1 cellular context compared by ENCODE assay signal in genomic region chr1:228417471-228418203, GRCh38.
TF ChIP-seq lines count a peak whose summit lies in the region.

No MANE protein-coding gene starts in this region.

TF ChIP-seq in H1, 55 proteins besides CTCF, POLR2A, EP300 and RAD21:
- TF ChIP-seq SIN3A (conservative IDR thresholded peaks at IDR 0.05 in 1 of 2, IDR thresholded peaks at IDR 0.05 in 1 of 2; ENCODE audit: low read depth in 1 of 2, low read length in 2 of 2) (no peak), CTBP2 (IDR thresholded peaks at IDR 0.05; ENCODE audit: borderline replicate concordance, insufficient read depth, insufficient read length, low read length) (no peak), TBP (IDR thresholded peaks at IDR 0.05; ENCODE audit: low read depth, low read length) (no peak), ASH2L (IDR thresholded peaks at IDR 0.05; ENCODE audit: low read length) (no peak), CEBPB (IDR thresholded peaks at IDR 0.05; ENCODE audit: low read depth, low read length) (no peak), SIX5 (IDR thresholded peaks at IDR 0.05; ENCODE audit: low read depth, low read length) (no peak), PHF8 (conservative IDR thresholded peaks at IDR 0.05; ENCODE audit: low read depth, low read length) (no peak), KDM1A (IDR thresholded peaks at IDR 0.05; ENCODE audit: borderline replicate concordance, low read length) (no peak), JUND (IDR thresholded peaks at IDR 0.05; ENCODE audit: low read length) (no peak), POLR2AphosphoS5 (IDR thresholded peaks at IDR 0.05; ENCODE audit: low read depth, low read length) (no peak), SP4 (IDR thresholded peaks at IDR 0.05; ENCODE audit: low read length) (no peak)
- TF ChIP-seq, protein P1, sequence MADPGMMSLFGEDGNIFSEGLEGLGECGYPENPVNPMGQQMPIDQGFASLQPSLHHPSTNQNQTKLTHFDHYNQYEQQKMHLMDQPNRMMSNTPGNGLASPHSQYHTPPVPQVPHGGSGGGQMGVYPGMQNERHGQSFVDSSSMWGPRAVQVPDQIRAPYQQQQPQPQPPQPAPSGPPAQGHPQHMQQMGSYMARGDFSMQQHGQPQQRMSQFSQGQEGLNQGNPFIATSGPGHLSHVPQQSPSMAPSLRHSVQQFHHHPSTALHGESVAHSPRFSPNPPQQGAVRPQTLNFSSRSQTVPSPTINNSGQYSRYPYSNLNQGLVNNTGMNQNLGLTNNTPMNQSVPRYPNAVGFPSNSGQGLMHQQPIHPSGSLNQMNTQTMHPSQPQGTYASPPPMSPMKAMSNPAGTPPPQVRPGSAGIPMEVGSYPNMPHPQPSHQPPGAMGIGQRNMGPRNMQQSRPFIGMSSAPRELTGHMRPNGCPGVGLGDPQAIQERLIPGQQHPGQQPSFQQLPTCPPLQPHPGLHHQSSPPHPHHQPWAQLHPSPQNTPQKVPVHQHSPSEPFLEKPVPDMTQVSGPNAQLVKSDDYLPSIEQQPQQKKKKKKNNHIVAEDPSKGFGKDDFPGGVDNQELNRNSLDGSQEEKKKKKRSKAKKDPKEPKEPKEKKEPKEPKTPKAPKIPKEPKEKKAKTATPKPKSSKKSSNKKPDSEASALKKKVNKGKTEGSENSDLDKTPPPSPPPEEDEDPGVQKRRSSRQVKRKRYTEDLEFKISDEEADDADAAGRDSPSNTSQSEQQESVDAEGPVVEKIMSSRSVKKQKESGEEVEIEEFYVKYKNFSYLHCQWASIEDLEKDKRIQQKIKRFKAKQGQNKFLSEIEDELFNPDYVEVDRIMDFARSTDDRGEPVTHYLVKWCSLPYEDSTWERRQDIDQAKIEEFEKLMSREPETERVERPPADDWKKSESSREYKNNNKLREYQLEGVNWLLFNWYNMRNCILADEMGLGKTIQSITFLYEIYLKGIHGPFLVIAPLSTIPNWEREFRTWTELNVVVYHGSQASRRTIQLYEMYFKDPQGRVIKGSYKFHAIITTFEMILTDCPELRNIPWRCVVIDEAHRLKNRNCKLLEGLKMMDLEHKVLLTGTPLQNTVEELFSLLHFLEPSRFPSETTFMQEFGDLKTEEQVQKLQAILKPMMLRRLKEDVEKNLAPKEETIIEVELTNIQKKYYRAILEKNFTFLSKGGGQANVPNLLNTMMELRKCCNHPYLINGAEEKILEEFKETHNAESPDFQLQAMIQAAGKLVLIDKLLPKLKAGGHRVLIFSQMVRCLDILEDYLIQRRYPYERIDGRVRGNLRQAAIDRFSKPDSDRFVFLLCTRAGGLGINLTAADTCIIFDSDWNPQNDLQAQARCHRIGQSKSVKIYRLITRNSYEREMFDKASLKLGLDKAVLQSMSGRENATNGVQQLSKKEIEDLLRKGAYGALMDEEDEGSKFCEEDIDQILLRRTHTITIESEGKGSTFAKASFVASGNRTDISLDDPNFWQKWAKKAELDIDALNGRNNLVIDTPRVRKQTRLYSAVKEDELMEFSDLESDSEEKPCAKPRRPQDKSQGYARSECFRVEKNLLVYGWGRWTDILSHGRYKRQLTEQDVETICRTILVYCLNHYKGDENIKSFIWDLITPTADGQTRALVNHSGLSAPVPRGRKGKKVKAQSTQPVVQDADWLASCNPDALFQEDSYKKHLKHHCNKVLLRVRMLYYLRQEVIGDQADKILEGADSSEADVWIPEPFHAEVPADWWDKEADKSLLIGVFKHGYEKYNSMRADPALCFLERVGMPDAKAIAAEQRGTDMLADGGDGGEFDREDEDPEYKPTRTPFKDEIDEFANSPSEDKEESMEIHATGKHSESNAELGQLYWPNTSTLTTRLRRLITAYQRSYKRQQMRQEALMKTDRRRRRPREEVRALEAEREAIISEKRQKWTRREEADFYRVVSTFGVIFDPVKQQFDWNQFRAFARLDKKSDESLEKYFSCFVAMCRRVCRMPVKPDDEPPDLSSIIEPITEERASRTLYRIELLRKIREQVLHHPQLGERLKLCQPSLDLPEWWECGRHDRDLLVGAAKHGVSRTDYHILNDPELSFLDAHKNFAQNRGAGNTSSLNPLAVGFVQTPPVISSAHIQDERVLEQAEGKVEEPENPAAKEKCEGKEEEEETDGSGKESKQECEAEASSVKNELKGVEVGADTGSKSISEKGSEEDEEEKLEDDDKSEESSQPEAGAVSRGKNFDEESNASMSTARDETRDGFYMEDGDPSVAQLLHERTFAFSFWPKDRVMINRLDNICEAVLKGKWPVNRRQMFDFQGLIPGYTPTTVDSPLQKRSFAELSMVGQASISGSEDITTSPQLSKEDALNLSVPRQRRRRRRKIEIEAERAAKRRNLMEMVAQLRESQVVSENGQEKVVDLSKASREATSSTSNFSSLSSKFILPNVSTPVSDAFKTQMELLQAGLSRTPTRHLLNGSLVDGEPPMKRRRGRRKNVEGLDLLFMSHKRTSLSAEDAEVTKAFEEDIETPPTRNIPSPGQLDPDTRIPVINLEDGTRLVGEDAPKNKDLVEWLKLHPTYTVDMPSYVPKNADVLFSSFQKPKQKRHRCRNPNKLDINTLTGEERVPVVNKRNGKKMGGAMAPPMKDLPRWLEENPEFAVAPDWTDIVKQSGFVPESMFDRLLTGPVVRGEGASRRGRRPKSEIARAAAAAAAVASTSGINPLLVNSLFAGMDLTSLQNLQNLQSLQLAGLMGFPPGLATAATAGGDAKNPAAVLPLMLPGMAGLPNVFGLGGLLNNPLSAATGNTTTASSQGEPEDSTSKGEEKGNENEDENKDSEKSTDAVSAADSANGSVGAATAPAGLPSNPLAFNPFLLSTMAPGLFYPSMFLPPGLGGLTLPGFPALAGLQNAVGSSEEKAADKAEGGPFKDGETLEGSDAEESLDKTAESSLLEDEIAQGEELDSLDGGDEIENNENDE (IDR thresholded peaks at IDR 0.05; ENCODE audit: insufficient replicate concordance, low read length) = no peak
